In genomic region chr1:1322952-1323351, GRCh38 we compare ENCODE assay signal across 13 cellular contexts. TPM values are rescaled to one million over a fixed set of nuclear protein-coding genes. Genes with fewer than 3 reads are reported as not detected.
DNase-seq lines count a peak whose midpoint lies in the region; ATAC-seq, FAIRE-seq and TF ChIP-seq lines count a peak whose summit lies in the region.
"Had no signal": no experiment of that assay in that cellular context is flagged by ENCODE, and none has a peak within 500 bp of the region (broad histone marks: within the 10 kb centered on the region; RNA-seq: fewer than 3 reads in every experiment).

No MANE protein-coding gene starts in this region.

- H3K27me3 ChIP-seq in SK-N-SH (ENCODE audit: insufficient read depth) (no peaks in the 10 kb centered on the region), Karpas-422 (ENCODE audit: low read length) (no peaks in the 10 kb centered on the region), astrocyte (ENCODE audit: insufficient read depth, low read length) (no peaks in the 10 kb centered on the region), neuron (ENCODE audit: insufficient read depth, low read length) (no peaks in the 10 kb centered on the region), A673 (replicated peaks; ENCODE audit: insufficient read depth, low read depth, low read length, poor library complexity) (no peaks in the 10 kb centered on the region)
- H3K27me3 ChIP-seq: tibial nerve had no signal

- CTCF ChIA-PET in SK-N-SH (lab: Yijun Ruan, JAX) (no interaction called here), A673 (lab: Charles Lee) (no interaction called here)

- no peak for ATAC-seq in SK-N-SH treated with all-trans-retinoic acid at 6 μM for 48 hours

- H3K36me3 Mint-ChIP-seq in astrocyte (ENCODE audit: low read depth, unreplicated experiment) = peaks cover 5% of the 10 kb centered on the region

- H4K20me1 ChIP-seq in SK-N-SH (ENCODE audit: insufficient read depth) = peaks cover 49% of the 10 kb centered on the region
- peaks cover 31% of the 10 kb centered on the region for H4K20me1 ChIP-seq in Karpas-422 (ENCODE audit: insufficient read depth, low read depth, low read length)
- peaks cover 70% of the 10 kb centered on the region for H4K20me1 ChIP-seq in astrocyte (ENCODE audit: insufficient read depth, low read length)

- H3K9me2 ChIP-seq in SK-N-SH (no peaks in the 10 kb centered on the region), Karpas-422 (replicated peaks; ENCODE audit: insufficient read depth, low read length) (no peaks in the 10 kb centered on the region)

- DNase-seq in SK-N-SH (no peak), Karpas-422 (no peak), astrocyte (ENCODE audit: low read depth) (no peak), A673 (ENCODE audit: low spot score) (no peak), foreskin fibroblast (no peak), NCI-H748 treated with DMSO at 0.1 percent for 48 hours (lab: John Stamatoyannopoulos, UW) (no peak)
- DNase-seq: 8988T; activated CD8-positive, alpha-beta memory T cell treated with anti-CD3 and anti-CD28 coated beads for 24 hours; NCI-H226; SHP77 treated with DMSO at 0.1 percent for 48 hours had no signal

- H3K4me1 ChIP-seq in SK-N-SH (ENCODE audit: control insufficient read depth in 1 of 2, insufficient read depth in 2 of 2, low read depth in 1 of 2, low read length in 1 of 2) (peaks cover 3 to 24% of the 10 kb centered on the region in 2 experiments; a peak in 2 of 4 replicates), Karpas-422 (ENCODE audit: low read length) (peaks cover 48% of the 10 kb centered on the region), astrocyte (ENCODE audit: insufficient read depth, low read length) (peaks cover 35% of the 10 kb centered on the region), neuron (ENCODE audit: insufficient read depth, low read length) (peaks cover 22% of the 10 kb centered on the region), A673 (ENCODE audit: insufficient read depth, low read length, poor library complexity, severe bottlenecking) (peaks cover 19% of the 10 kb centered on the region)

- peak overlapping the region; percentile 90 for H3K4me3 Mint-ChIP-seq in astrocyte (ENCODE audit: unreplicated experiment)

- H3K4me2 ChIP-seq in SK-N-SH = peak overlapping the region; percentile 50
- H3K4me2 ChIP-seq in Karpas-422 (ENCODE audit: low read depth, low read length, poor library complexity, severe bottlenecking) = peak overlapping the region; percentile 82
- peak overlapping the region; percentile 73 for H3K4me2 ChIP-seq in astrocyte (ENCODE audit: low read length)

- H3K27me3 Mint-ChIP-seq in astrocyte (ENCODE audit: low read depth, unreplicated experiment) = no peaks in the 10 kb centered on the region

- intact Hi-C loops in A673 (cut with micrococcal nuclease; ENCODE audit: unreplicated experiment) = no loop called here

- POLR2A ChIA-PET in SK-N-SH (lab: Yijun Ruan, JAX) (no interaction called here), A673 (lab: Charles Lee; ENCODE audit: low non-redundant PET) (no interaction called here)

- TF ChIP-seq CTCF in SK-N-SH (IDR thresholded peaks at IDR 0.05) (no peak), astrocyte (IDR thresholded peaks at IDR 0.05; ENCODE audit: insufficient read depth, low read depth, low read length) (no peak), A673 (conservative IDR thresholded peaks at IDR 0.05; ENCODE audit: low read depth, low read length) (no peak), foreskin fibroblast (IDR thresholded peaks at IDR 0.05; ENCODE audit: low read depth, low read length) (no peak)

- no TSS peak for BruUV-seq in A673 (replicated peaks; lab: Mats Ljungman, UMichigan)

- H3K27ac Mint-ChIP-seq in astrocyte (ENCODE audit: unreplicated experiment) = no peak overlapping the region

- H3K79me2 ChIP-seq in SK-N-SH (ENCODE audit: insufficient read depth) (peaks cover 75% of the 10 kb centered on the region), Karpas-422 (ENCODE audit: low read length) (peaks cover 70% of the 10 kb centered on the region), astrocyte (ENCODE audit: insufficient read depth, low read length) (peaks cover 79% of the 10 kb centered on the region)

- peaks cover 26% of the 10 kb centered on the region for H3K4me1 Mint-ChIP-seq in astrocyte (ENCODE audit: low read depth, unreplicated experiment)

- no peaks in the 10 kb centered on the region for H3K9me3 Mint-ChIP-seq in astrocyte (ENCODE audit: unreplicated experiment)

- TF ChIP-seq RAD21 in SK-N-SH (IDR thresholded peaks at IDR 0.05; ENCODE audit: low read length) = no peak

- no peak for TF ChIP-seq EP300 in SK-N-SH (IDR thresholded peaks at IDR 0.05; ENCODE audit: borderline replicate concordance in 1 of 2, low read depth in 1 of 2, low read length in 1 of 2)

- H3F3A ChIP-seq in SK-N-SH (replicated peaks; ENCODE audit: insufficient read depth) = peaks cover 9% of the 10 kb centered on the region

- H3K9me3 ChIP-seq in SK-N-SH = no peaks in the 10 kb centered on the region
- H3K9me3 ChIP-seq in Karpas-422 (ENCODE audit: low read length) = no peaks in the 10 kb centered on the region
- H3K9me3 ChIP-seq in astrocyte (ENCODE audit: insufficient read depth, low read depth, low read length) = no peaks in the 10 kb centered on the region
- no peaks in the 10 kb centered on the region for H3K9me3 ChIP-seq in neuron (ENCODE audit: low read length)
- no peaks in the 10 kb centered on the region for H3K9me3 ChIP-seq in A673 (ENCODE audit: low read depth, low read length, poor library complexity, severe bottlenecking)
- H3K9me3 ChIP-seq: tibial nerve had no signal

- H3K27ac ChIP-seq in SK-N-SH (ENCODE audit: low read depth in 2 of 2, low read length in 1 of 2) = no peak overlapping the region
- H3K27ac ChIP-seq in Karpas-422 (ENCODE audit: low read length) = no peak overlapping the region
- H3K27ac ChIP-seq in astrocyte (ENCODE audit: low read depth, low read length) = no peak overlapping the region
- no peak overlapping the region for H3K27ac ChIP-seq in A673 (ENCODE audit: low read depth, low read length, poor library complexity, severe bottlenecking)
- H3K27ac ChIP-seq: tibial nerve had no signal

- H3K36me3 ChIP-seq in SK-N-SH (replicated peaks in 1 of 2; ENCODE audit: control insufficient read depth in 1 of 2, insufficient read depth in 2 of 2, low read length in 1 of 2) = peaks cover 0 to 33% of the 10 kb centered on the region in 2 experiments
- H3K36me3 ChIP-seq in Karpas-422 (ENCODE audit: insufficient read depth, low read length) = no peaks in the 10 kb centered on the region
- no peaks in the 10 kb centered on the region for H3K36me3 ChIP-seq in astrocyte (ENCODE audit: insufficient read depth, low read length)
- peaks cover 36% of the 10 kb centered on the region for H3K36me3 ChIP-seq in neuron (ENCODE audit: insufficient read depth, low read length)
- peaks cover 27% of the 10 kb centered on the region for H3K36me3 ChIP-seq in A673 (ENCODE audit: insufficient read depth, low read length, poor library complexity, severe bottlenecking)

- H3K4me3 ChIP-seq in SK-N-SH (ENCODE audit: low read depth in 2 of 2, low read length in 1 of 2) (no peak overlapping the region), Karpas-422 (ENCODE audit: low read length) (peak overlapping the region; percentile 65; the same call in 1 of the 2 replicates), astrocyte (ENCODE audit: insufficient read depth, low read depth, low read length) (no peak overlapping the region), neuron (ENCODE audit: low read length) (peak overlapping the region; percentile 33), A673 (ENCODE audit: low read depth, low read length, poor library complexity, severe bottlenecking) (no peak overlapping the region), foreskin fibroblast (ENCODE audit: low read depth in 1 of 2, low read length in 2 of 2) (peak overlapping the region in 1 of 2 donors; percentile 35)

- H2AFZ ChIP-seq in SK-N-SH (ENCODE audit: low read depth) (no peak overlapping the region), Karpas-422 (ENCODE audit: low read length) (no peak overlapping the region), astrocyte (ENCODE audit: low read depth, low read length) (no peak overlapping the region), neuron (ENCODE audit: low read depth, low read length) (no peak overlapping the region)

- WGBS in SK-N-SH (ENCODE audit: low lambda C conversion rate) = 71% methylated on average over 5 of the region's 10 CpGs

- FAIRE-seq in astrocyte (lab: Jason Lieb, UNC) = no peak

- H3K9ac ChIP-seq in SK-N-SH (no peak overlapping the region), Karpas-422 (ENCODE audit: low read length) (peak overlapping the region; percentile 70), astrocyte (ENCODE audit: low read length) (peak overlapping the region; percentile 41)

TF ChIP-seq in SK-N-SH treated with all-trans-retinoic acid at 6 μM for 48 hours, 23 proteins besides CTCF, POLR2A, EP300 and RAD21 (continues in another document):
- no peak for TF ChIP-seq ZNF565 (CRISPR knock-in tag; conservative IDR thresholded peaks at IDR 0.05; ENCODE audit: low read depth)

RNA-seq across cellular contexts. Expression of gene INTS11, which starts 1.5 kb away (rescaled TPM):
- 137 and 141 TPM in 2 replicates for polyA plus RNA-seq in SK-N-SH (2012; rRNA removed)
- 42.5 and 60.8 TPM in 2 replicates for polyA plus RNA-seq in SK-N-SH (2012; cell fraction: cytosol; rRNA removed)
- polyA plus RNA-seq in SK-N-SH (2012; cell fraction: nucleus; rRNA removed) = 483 and 499 TPM in 2 replicates
- total RNA-seq in Karpas-422 (2014; rRNA removed; shearing (Covaris generic); ENCODE audit: low replicate concordance) = 69.8 and 168 TPM in 2 replicates
- 75.9 and 84.8 TPM in 2 replicates for total RNA-seq in astrocyte
- 156 and 182 TPM in 2 replicates for total RNA-seq in A673 (2021)

RNA-seq across cellular contexts. Expression of gene CPTP, which starts 1.6 kb away (rescaled TPM):
- 12.3 and 13.4 TPM in 2 replicates for polyA plus RNA-seq in SK-N-SH (2012; rRNA removed)
- 5.8 and 11.0 TPM in 2 replicates for polyA plus RNA-seq in SK-N-SH (2012; cell fraction: cytosol; rRNA removed)
- 9.9 and 14.4 TPM in 2 replicates for polyA plus RNA-seq in SK-N-SH (2012; cell fraction: nucleus; rRNA removed)
- total RNA-seq in Karpas-422 (2014; rRNA removed; shearing (Covaris generic); ENCODE audit: low replicate concordance) = 35.0 and 74.7 TPM in 2 replicates
- total RNA-seq in astrocyte (25.6 and 28.5 TPM in 2 replicates), A673 (2021) (17.0 and 20.8 TPM in 2 replicates)

RNA-seq across cellular contexts. Expression of gene TAS1R3, which starts 8.1 kb away (rescaled TPM):
- 0.06 and 0.08 TPM in 2 replicates for polyA plus RNA-seq in SK-N-SH (2012; rRNA removed)
- 0.03 TPM in 1 of 2 replicates, not detected in the other for polyA plus RNA-seq in SK-N-SH (2012; cell fraction: cytosol; rRNA removed)
- polyA plus RNA-seq in SK-N-SH (2012; cell fraction: nucleus; rRNA removed) = 0.55 and 0.62 TPM in 2 replicates
- 49.2 and 82.6 TPM in 2 replicates for total RNA-seq in Karpas-422 (2014; rRNA removed; shearing (Covaris generic); ENCODE audit: low replicate concordance)
- total RNA-seq in astrocyte (0.41 and 0.50 TPM in 2 replicates), A673 (2021) (0.21 and 0.39 TPM in 2 replicates)

RNA-seq across cellular contexts. Expression of gene PUSL1, which starts 14.6 kb away (rescaled TPM):
- 13.9 and 19.0 TPM in 2 replicates for polyA plus RNA-seq in SK-N-SH (2012; rRNA removed)
- polyA plus RNA-seq in SK-N-SH (2012; cell fraction: cytosol; rRNA removed) = 7.1 and 11.8 TPM in 2 replicates
- polyA plus RNA-seq in SK-N-SH (2012; cell fraction: nucleus; rRNA removed) = 24.9 and 36.1 TPM in 2 replicates
- 14.9 and 45.1 TPM in 2 replicates for total RNA-seq in Karpas-422 (2014; rRNA removed; shearing (Covaris generic); ENCODE audit: low replicate concordance)
- total RNA-seq in astrocyte (28.0 and 29.4 TPM in 2 replicates), A673 (2021) (28.5 and 31.3 TPM in 2 replicates)

RNA-seq across cellular contexts. Expression of gene ACAP3, which starts 15.2 kb away (rescaled TPM):
- polyA plus RNA-seq in SK-N-SH (2012; rRNA removed) = 51.7 and 66.4 TPM in 2 replicates
- 8.8 and 14.1 TPM in 2 replicates for polyA plus RNA-seq in SK-N-SH (2012; cell fraction: cytosol; rRNA removed)
- polyA plus RNA-seq in SK-N-SH (2012; cell fraction: nucleus; rRNA removed) = 444 and 648 TPM in 2 replicates
- total RNA-seq in Karpas-422 (2014; rRNA removed; shearing (Covaris generic); ENCODE audit: low replicate concordance) = 28.1 and 94.6 TPM in 2 replicates
- total RNA-seq in astrocyte (60.2 and 64.0 TPM in 2 replicates), A673 (2021) (67.6 and 71.9 TPM in 2 replicates)

Comparison
In these comparisons a context has a peak if more than half of its experiments do, and no peak if none do; other contexts are left out.
1. H3K4me3 ChIP-seq: peak in Karpas-422 (single experiment) and neuron (single experiment); none in SK-N-SH (0 of 2), astrocyte (single experiment) and A673 (single experiment).
2. RNA of gene TAS1R3, which starts 8.1 kb away (total RNA-seq): 49.2 to 82.6 TPM in Karpas-422; 0.41 to 0.50 TPM in astrocyte and 0.21 to 0.39 TPM in A673; every median in the first group is over 10 times any median in the second.
3. Peak in every context shown above with its lines, with median percentiles within 50 percentile points of each other: H3K4me2 ChIP-seq.